Comparison of ENCODE assay signal across 10 cellular contexts in genomic region chrX:17944833-17945497, GRCh38.
A peak's percentile ranks its signal among the peaks of the same experiment; 100 is the strongest.
DNase-seq lines count a peak whose midpoint lies in the region; ATAC-seq, FAIRE-seq and TF ChIP-seq lines count a peak whose summit lies in the region.
"Had no signal": no experiment of that assay in that cellular context is flagged by ENCODE, and none has a peak within 500 bp of the region (broad histone marks: within the 10 kb centered on the region; RNA-seq: fewer than 3 reads in every experiment).

No MANE protein-coding gene starts in this region.

- no peak overlapping the region for H2AFZ ChIP-seq in endothelial cell of umbilical vein (ENCODE audit: low read depth, low read length)

- CTCF ChIA-PET in endothelial cell of umbilical vein (lab: Charles Lee): interaction anchor here (0.7 to 2.5 kb wide), 6 partner anchors 12 to 1389 kb away, joined by 3 to 19 read pairs (median 6); no protein-coding TSS in a partner anchor

- no peak for FAIRE-seq in endothelial cell of umbilical vein (lab: Jason Lieb, UNC)
- FAIRE-seq: TTC549 had no signal

- no peaks in the 10 kb centered on the region for H4K20me1 ChIP-seq in endothelial cell of umbilical vein (replicated peaks; ENCODE audit: control insufficient read depth, extremely low read depth, insufficient read depth, low read length)

- H3K9ac ChIP-seq in endothelial cell of umbilical vein (replicated peaks; ENCODE audit: extremely low read depth, insufficient read depth, low read length): no peak overlapping the region

- WGBS in heart left ventricle, 4 donors: 51 to 60% (median 58%) methylated on average over 10 of the region's 10 CpGs
- WGBS in right cardiac atrium: 60% methylated on average over 10 of the region's 10 CpGs
- 72 to 76% methylated on average over 10 of the region's 10 CpGs for WGBS in thyroid gland, 2 donors

- no peak overlapping the region for H3K27ac ChIP-seq in heart left ventricle
- no peak overlapping the region for H3K27ac ChIP-seq in right cardiac atrium (ENCODE audit: low read length)
- H3K27ac ChIP-seq in endothelial cell of umbilical vein (ENCODE audit: insufficient read depth, low read depth, low read length): no peak overlapping the region
- no peak overlapping the region for H3K27ac ChIP-seq in thyroid gland
- H3K27ac ChIP-seq: thoracic aorta had no signal

- POLR2A ChIA-PET in endothelial cell of umbilical vein (lab: Charles Lee): no interaction called here

- H3K4me2 ChIP-seq in endothelial cell of umbilical vein (ENCODE audit: insufficient read depth, low read length): no peak overlapping the region

- TF ChIP-seq CTCF in heart left ventricle (IDR thresholded peaks at IDR 0.05) (peak in 10 of 12 donors; percentile 7 to 47 (median 34)), endothelial cell of umbilical vein (IDR thresholded peaks at IDR 0.05; ENCODE audit: extremely low read depth in 1 of 2, insufficient read depth in 1 of 2, low read depth in 1 of 2, low read length in 2 of 2) (peak; percentile 28 to 37), thyroid gland (IDR thresholded peaks at IDR 0.05) (peak in 4 of 6 experiments; percentile 4 to 40 (median 30))

- H3K27me3 ChIP-seq in heart left ventricle (peaks cover 0 to 14% (median 0%) of the 10 kb centered on the region in 9 donors), right cardiac atrium (ENCODE audit: control insufficient read depth, insufficient read depth) (no peaks in the 10 kb centered on the region), endothelial cell of umbilical vein (ENCODE audit: control insufficient read depth in 2 of 2, insufficient read depth in 2 of 2, low read length in 2 of 2) (no peaks in the 10 kb centered on the region), thyroid gland (no peaks in the 10 kb centered on the region)

- H3K4me3 ChIP-seq in heart left ventricle: no peak overlapping the region
- no peak overlapping the region for H3K4me3 ChIP-seq in right cardiac atrium (ENCODE audit: low read length)
- H3K4me3 ChIP-seq in endothelial cell of umbilical vein (replicated peaks in 1 of 3; ENCODE audit: insufficient read depth in 1 of 3, low read depth in 1 of 3, low read length in 3 of 3): no peak overlapping the region
- H3K4me3 ChIP-seq in thyroid gland (replicated peaks in 1 of 3): no peak overlapping the region
- H3K4me3 ChIP-seq: thoracic aorta had no signal

- H3K9me3 ChIP-seq in heart left ventricle: no peaks in the 10 kb centered on the region
- H3K9me3 ChIP-seq in right cardiac atrium (ENCODE audit: control insufficient read depth, low read length): no peaks in the 10 kb centered on the region
- no peaks in the 10 kb centered on the region for H3K9me3 ChIP-seq in endothelial cell of umbilical vein (replicated peaks; ENCODE audit: control insufficient read depth, insufficient read depth, low read length)
- H3K9me3 ChIP-seq in thyroid gland: no peaks in the 10 kb centered on the region
- H3K9me3 ChIP-seq: thoracic aorta had no signal

- H3K36me3 ChIP-seq in heart left ventricle (no peaks in the 10 kb centered on the region), endothelial cell of umbilical vein (ENCODE audit: control insufficient read depth in 2 of 2, extremely low read depth in 1 of 2, insufficient read depth in 2 of 2, low read length in 2 of 2) (no peaks in the 10 kb centered on the region), thyroid gland (no peaks in the 10 kb centered on the region)
- H3K36me3 ChIP-seq: thoracic aorta had no signal

- H3K4me1 ChIP-seq in heart left ventricle (no peaks in the 10 kb centered on the region), right cardiac atrium (ENCODE audit: control insufficient read depth, insufficient read depth, low read length) (no peaks in the 10 kb centered on the region), endothelial cell of umbilical vein (ENCODE audit: control insufficient read depth, extremely low read depth, insufficient read depth, low read length) (no peaks in the 10 kb centered on the region), thyroid gland (no peaks in the 10 kb centered on the region)

- TF ChIP-seq POLR2A in heart left ventricle (IDR thresholded peaks at IDR 0.05) (no peak), endothelial cell of umbilical vein (IDR thresholded peaks at IDR 0.05; ENCODE audit: low read depth, low read length) (no peak), thyroid gland (IDR thresholded peaks at IDR 0.05) (no peak)

- dilution Hi-C loops in endothelial cell of umbilical vein (cut with MboI; ENCODE audit: extremely low pct_ligation_motif_present, low sequenced_read_pairs): no loop called here

- DNase-seq in heart left ventricle (no peak), right cardiac atrium (no peak), NCI-H2227 treated with DMSO at 0.1 percent for 48 hours (lab: John Stamatoyannopoulos, UW) (peak; percentile 32), endothelial cell of umbilical vein (ENCODE audit: low read depth, low spot score) (peak; percentile 1), thyroid gland (no peak), DMS153 treated with DMSO at 0.1 percent for 48 hours (lab: John Stamatoyannopoulos, UW; ENCODE audit: unreplicated experiment) (no peak), hypothalamus (lab: John Stamatoyannopoulos, UW) (no peak), MV-4-11 (lab: John Stamatoyannopoulos, UW) (no peak)

- intact Hi-C loops in heart left ventricle (cut with DNase I): loop anchor here in 1 of 10 donors (10.0 kb wide), 1 partner anchor 260 kb away; no protein-coding TSS in a partner anchor
- intact Hi-C loops in right cardiac atrium (cut with DNase I): loop anchor here in 1 of 4 donors (10.0 kb wide), 1 partner anchor 260 kb away; no protein-coding TSS in a partner anchor
- intact Hi-C loops in endothelial cell of umbilical vein (cut with micrococcal nuclease): no loop called here
- intact Hi-C loops in thyroid gland (cut with DNase I): no loop called here

- ATAC-seq in heart left ventricle: no peak
- ATAC-seq in right cardiac atrium: no peak

- H3K79me2 ChIP-seq in endothelial cell of umbilical vein (ENCODE audit: control insufficient read depth, insufficient read depth, low read length): no peaks in the 10 kb centered on the region

- no TSS peak for BruUV-seq in endothelial cell of umbilical vein (replicated peaks; lab: Mats Ljungman, UMichigan)

- no peaks in the 10 kb centered on the region for H3K9me1 ChIP-seq in endothelial cell of umbilical vein (replicated peaks; ENCODE audit: control insufficient read depth, extremely low read depth, insufficient read depth, low read length)

TF ChIP-seq in endothelial cell of umbilical vein, 7 proteins besides CTCF, POLR2A, EP300 and RAD21:
- TF ChIP-seq FOS (IDR thresholded peaks at IDR 0.05; ENCODE audit: borderline replicate concordance, insufficient read depth, low read length) (no peak), POLR2AphosphoS5 (IDR thresholded peaks at IDR 0.05; ENCODE audit: insufficient read depth, low read depth, low read length) (no peak), JUN (IDR thresholded peaks at IDR 0.05; ENCODE audit: borderline replicate concordance, insufficient read depth, insufficient read length, low read depth) (no peak), MYC (IDR thresholded peaks at IDR 0.05; ENCODE audit: low read depth, low read length) (no peak), GATA2 (IDR thresholded peaks at IDR 0.05; ENCODE audit: insufficient read depth, insufficient read length, low read depth, low read length) (no peak)
TF ChIP-seq in endothelial cell of umbilical vein: peak in this region for 0.

Comparison
In these comparisons a context has a peak if more than half of its experiments do, and no peak if none do; other contexts are left out.
1. DNase-seq: peak in NCI-H2227 treated with DMSO at 0.1 percent for 48 hours (single experiment) and endothelial cell of umbilical vein (single experiment); none in heart left ventricle (0 of 5), right cardiac atrium (0 of 3), thyroid gland (0 of 2), DMS153 treated with DMSO at 0.1 percent for 48 hours (single experiment), hypothalamus (0 of 51) and MV-4-11 (single experiment).
2. Peak in every context shown above with its lines, with median percentiles within 50 percentile points of each other: CTCF ChIP-seq.